In the genomic region with DNA sequence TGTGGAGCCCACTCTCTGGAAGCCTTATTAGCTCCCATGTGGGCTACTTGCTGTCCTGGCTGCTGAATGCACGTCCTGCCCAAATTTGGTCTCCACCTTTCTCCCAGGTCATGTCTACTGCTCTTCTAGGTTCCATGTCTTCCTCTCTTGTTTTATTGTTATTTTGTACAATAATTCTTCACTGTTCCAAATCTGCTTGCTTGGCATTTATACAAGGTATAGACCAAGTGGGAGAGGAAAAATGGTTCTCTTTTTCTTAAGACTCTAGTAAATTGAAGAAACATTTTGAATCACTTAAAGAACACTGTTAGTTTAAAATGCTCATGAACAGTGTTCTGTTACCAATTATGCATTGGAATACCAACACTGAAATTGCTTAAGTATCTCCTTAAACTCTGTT, we compare ENCODE assay signal across 26 cellular contexts.
"Had no signal": no experiment of that assay in that cellular context is flagged by ENCODE, and none has a peak within 500 bp of the region (broad histone marks: within the 10 kb centered on the region; RNA-seq: fewer than 3 reads in every experiment).

No MANE protein-coding gene starts in this region.

- ATAC-seq: gastrocnemius medialis, heart right ventricle, left colon, left lobe of liver, lower lobe of right lung, mucosa of descending colon had no signal

- H3K4me3 ChIP-seq: coronary artery, dorsolateral prefrontal cortex, esophagus muscularis mucosa, gastrocnemius medialis, heart right ventricle, left ventricle myocardium inferior, lower lobe of right lung, mucosa of descending colon had no signal

- H3K9me3 ChIP-seq: esophagus muscularis mucosa, gastrocnemius medialis, heart right ventricle, left ventricle myocardium inferior, lower lobe of right lung, mucosa of descending colon had no signal

- DNase-seq: dermis blood vessel endothelial cell; dorsolateral prefrontal cortex; effector CD4-positive, alpha-beta T cell; effector memory CD4-positive, alpha-beta T cell; foreskin fibroblast; foreskin melanocyte; gastrocnemius medialis; glutamatergic neuron; head of caudate nucleus; heart right ventricle; hypothalamus; immature natural killer cell; islet precursor cell; kidney; kidney glomerular epithelial cell; left colon; left ventricle myocardium inferior; lower lobe of right lung; mesenchymal stem cell; mucosa of descending colon; naive B cell had no signal

- H3K4me1 ChIP-seq: esophagus muscularis mucosa, lower lobe of right lung had no signal

- H3K36me3 ChIP-seq: esophagus muscularis mucosa, gastrocnemius medialis, heart right ventricle, left ventricle myocardium inferior, lower lobe of right lung had no signal

- H3K27me3 ChIP-seq: dorsolateral prefrontal cortex, esophagus muscularis mucosa, gastrocnemius medialis, heart right ventricle had no signal

- FAIRE-seq: colon, endothelial cell of umbilical vein, kidney had no signal

- H3K27ac ChIP-seq: coronary artery, dorsolateral prefrontal cortex, esophagus muscularis mucosa, gastrocnemius medialis, heart right ventricle, left ventricle myocardium inferior, lower lobe of right lung had no signal
